Comparison of ENCODE assay signal across 9 cellular contexts in the genomic region with DNA sequence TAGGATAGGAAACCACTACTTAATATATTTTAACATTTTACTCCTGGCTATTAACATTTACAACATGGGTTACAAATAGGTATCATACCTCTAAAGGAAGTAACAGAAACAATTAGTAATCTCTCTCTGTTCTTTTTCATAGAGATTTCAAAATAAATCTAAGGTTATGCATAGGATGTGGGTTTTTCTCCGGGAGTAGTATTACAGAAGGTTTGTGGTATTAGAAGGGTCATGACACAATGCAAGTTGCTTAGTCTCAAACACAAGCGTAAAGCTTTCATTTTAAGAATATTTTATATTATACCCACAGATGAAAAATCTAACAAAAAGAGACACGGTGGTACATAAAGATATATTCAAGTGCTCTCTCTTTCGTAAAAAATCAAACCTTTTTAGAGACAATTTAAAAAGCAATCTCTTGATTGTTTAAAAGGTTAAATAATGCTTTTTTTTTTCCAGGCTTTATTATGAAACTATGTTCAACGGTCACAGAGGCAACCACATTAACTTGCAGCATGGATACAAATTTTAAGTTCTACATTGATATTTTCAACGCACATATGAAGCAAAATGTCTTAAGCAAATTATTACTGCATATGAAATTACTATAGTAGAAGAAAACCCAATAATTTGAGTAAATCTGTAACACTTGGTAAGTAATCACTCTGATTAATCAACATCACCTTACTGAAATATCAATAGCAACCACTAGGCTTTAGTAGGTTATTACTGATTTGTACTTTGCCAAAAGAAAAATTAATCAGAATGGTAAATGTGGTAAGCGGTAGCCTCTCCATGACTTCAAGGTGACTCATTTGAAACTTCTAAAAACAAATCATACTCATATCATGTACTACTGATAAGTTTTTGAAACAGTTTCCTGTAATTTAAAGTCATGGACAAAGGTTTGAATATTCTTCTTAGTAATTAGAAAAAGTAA.
DNase-seq lines count a peak whose midpoint lies in the region; ATAC-seq and TF ChIP-seq lines count a peak whose summit lies in the region.
"Had no signal": no experiment of that assay in that cellular context is flagged by ENCODE, and none has a peak within 500 bp of the region (broad histone marks: within the 10 kb centered on the region; RNA-seq: fewer than 3 reads in every experiment).

No MANE protein-coding gene starts in this region.

- TF ChIP-seq POLR2A in Peyer's patch (IDR thresholded peaks at IDR 0.05) (no peak), stomach (IDR thresholded peaks at IDR 0.05) (no peak)

- intact Hi-C loops in stomach (cut with DNase I; ENCODE audit: low total_unique reads), result no loop called here

- H3F3A ChIP-seq in MM.1S (ENCODE audit: insufficient read depth, low read length), result no peaks in the 10 kb centered on the region

- no peaks in the 10 kb centered on the region for H3K4me1 ChIP-seq in Peyer's patch
- H3K4me1 ChIP-seq in stomach, result peaks cover 0 to 7% (median 2%) of the 10 kb centered on the region in 4 donors
- no peaks in the 10 kb centered on the region for H3K4me1 ChIP-seq in MM.1S (ENCODE audit: low read length)

- peak in 3 of 6 experiments; percentile 9 to 30 (median 16) for TF ChIP-seq CTCF in Peyer's patch (IDR thresholded peaks at IDR 0.05)
- no peak for TF ChIP-seq CTCF in stomach (IDR thresholded peaks at IDR 0.05)
- no peak for TF ChIP-seq CTCF in MM.1S (IDR thresholded peaks at IDR 0.05; ENCODE audit: low read length)

- no peak overlapping the region for H3K4me2 ChIP-seq in MM.1S (ENCODE audit: low read depth, low read length)

- DNase-seq in Peyer's patch (no peak), glomerular endothelial cell (ENCODE audit: extremely low read depth, low read depth, low spot score) (peak; percentile 25), DMS153 (lab: John Stamatoyannopoulos, UW) (no peak), midbrain (lab: John Stamatoyannopoulos, UW) (no peak), stomach (no peak), MM.1S (no peak)

- no peak overlapping the region for H2AFZ ChIP-seq in MM.1S (ENCODE audit: low read length)

- H3K9me3 ChIP-seq in Peyer's patch (no peaks in the 10 kb centered on the region), stomach (no peaks in the 10 kb centered on the region), MM.1S (replicated peaks; ENCODE audit: insufficient read depth, low read length) (no peaks in the 10 kb centered on the region)

- H3K36me3 ChIP-seq in Peyer's patch (no peaks in the 10 kb centered on the region), stomach (peaks cover 0 to 22% (median 15%) of the 10 kb centered on the region in 4 donors), MM.1S (replicated peaks; ENCODE audit: insufficient read depth, low read length) (no peaks in the 10 kb centered on the region)

- H3K4me3 ChIP-seq in Peyer's patch (no peak overlapping the region), stomach (no peak overlapping the region), MM.1S (ENCODE audit: low read length) (no peak overlapping the region)
- H3K4me3 ChIP-seq: skin epidermis had no signal

- H3K79me2 ChIP-seq in MM.1S (ENCODE audit: low read length), result no peaks in the 10 kb centered on the region

- H3K27me3 ChIP-seq in Peyer's patch, result no peaks in the 10 kb centered on the region
- H3K27me3 ChIP-seq in stomach, result no peaks in the 10 kb centered on the region
- H3K27me3 ChIP-seq in MM.1S (replicated peaks; ENCODE audit: insufficient read depth, low read length), result no peaks in the 10 kb centered on the region

- no peak for TF ChIP-seq EP300 in stomach (IDR thresholded peaks at IDR 0.05)

- ATAC-seq in GM18873 (IDR thresholded peaks at IDR 0.05; ENCODE audit: low FRiP score, unreplicated experiment), result peak; percentile 87
- peak; percentile 82 for ATAC-seq in HG02852 (IDR thresholded peaks at IDR 0.05; ENCODE audit: unreplicated experiment)

- no peaks in the 10 kb centered on the region for H3K9me2 ChIP-seq in MM.1S (replicated peaks; ENCODE audit: insufficient read depth, low read length)

- 67 to 76% (median 75%) methylated on average over 7 of the region's 7 CpGs for WGBS in stomach, 5 donors

- peak overlapping the region in 3 of 4 donors; percentile 5 to 42 (median 37) for H3K27ac ChIP-seq in Peyer's patch
- H3K27ac ChIP-seq in stomach, result peak overlapping the region in 1 of 5 donors; percentile 21
- H3K27ac ChIP-seq in MM.1S (ENCODE audit: low read length), result no peak overlapping the region

- no peak overlapping the region for H3K9ac ChIP-seq in MM.1S (ENCODE audit: low read length)

- H4K20me1 ChIP-seq in MM.1S (ENCODE audit: insufficient read depth, low read length), result no peaks in the 10 kb centered on the region
